11 cellular contexts compared by ENCODE assay signal in genomic region chr13:97250560-97250959, GRCh38. TPM values are rescaled to one million over a fixed set of nuclear protein-coding genes. Genes with fewer than 3 reads are reported as not detected.
DNase-seq lines count a peak whose midpoint lies in the region; ATAC-seq, FAIRE-seq and TF ChIP-seq lines count a peak whose summit lies in the region.
"Had no signal": no experiment of that assay in that cellular context is flagged by ENCODE, and none has a peak within 500 bp of the region (broad histone marks: within the 10 kb centered on the region; RNA-seq: fewer than 3 reads in every experiment).

No MANE protein-coding gene starts in this region.

- no peak overlapping the region for H3K4me3 ChIP-seq in GM23248
- H3K4me3 ChIP-seq in astrocyte (ENCODE audit: insufficient read depth, low read depth, low read length) = no peak overlapping the region
- H3K4me3 ChIP-seq in left ventricle myocardium inferior = no peak overlapping the region
- peak overlapping the region in 2 of 4 donors; percentile 15 to 32 for H3K4me3 ChIP-seq in gastrocnemius medialis

- peak overlapping the region; percentile 48 for H3K27ac Mint-ChIP-seq in astrocyte (ENCODE audit: unreplicated experiment)
- H3K27ac Mint-ChIP-seq: activated naive CD8-positive, alpha-beta T cell treated with anti-CD3 and anti-CD28 coated beads for 36 hours had no signal

- H3F3A ChIP-seq in GM23248 (ENCODE audit: insufficient read depth) = peaks cover 31% of the 10 kb centered on the region

- H3K4me3 Mint-ChIP-seq in astrocyte (ENCODE audit: unreplicated experiment) = no peak overlapping the region
- H3K4me3 Mint-ChIP-seq: activated naive CD8-positive, alpha-beta T cell treated with anti-CD3 and anti-CD28 coated beads for 36 hours had no signal

- H3K9me2 ChIP-seq in GM23248 (ENCODE audit: insufficient read depth) = no peaks in the 10 kb centered on the region

- H3K79me2 ChIP-seq in GM23248 (ENCODE audit: insufficient read depth) (peaks cover 99% of the 10 kb centered on the region), astrocyte (ENCODE audit: insufficient read depth, low read length) (peaks cover 84% of the 10 kb centered on the region)

- no peak for TF ChIP-seq CTCF in astrocyte (IDR thresholded peaks at IDR 0.05; ENCODE audit: insufficient read depth, low read depth, low read length)
- TF ChIP-seq CTCF in left ventricle myocardium inferior (IDR thresholded peaks at IDR 0.05; ENCODE audit: borderline replicate concordance) = no peak
- no peak for TF ChIP-seq CTCF in gastrocnemius medialis (IDR thresholded peaks at IDR 0.05 in 4 of 5, conservative IDR thresholded peaks at IDR 0.05 in 1 of 5)

- H3K27me3 Mint-ChIP-seq in astrocyte (ENCODE audit: low read depth, unreplicated experiment) = no peaks in the 10 kb centered on the region
- H3K27me3 Mint-ChIP-seq: activated naive CD8-positive, alpha-beta T cell treated with anti-CD3 and anti-CD28 coated beads for 36 hours had no signal

- peaks cover 29% of the 10 kb centered on the region for H3K4me1 Mint-ChIP-seq in astrocyte (ENCODE audit: low read depth, unreplicated experiment)

- H3K9me3 ChIP-seq in GM23248 (ENCODE audit: low read depth) (no peaks in the 10 kb centered on the region), astrocyte (ENCODE audit: insufficient read depth, low read depth, low read length) (no peaks in the 10 kb centered on the region), left ventricle myocardium inferior (replicated peaks) (no peaks in the 10 kb centered on the region), gastrocnemius medialis (no peaks in the 10 kb centered on the region)

- no peak for DNase-seq in GM23248
- no peak for DNase-seq in astrocyte (ENCODE audit: low read depth)
- DNase-seq in left ventricle myocardium inferior = no peak
- no peak for DNase-seq in gastrocnemius medialis
- DNase-seq in RKO (ENCODE audit: low spot score) = no peak
- DNase-seq in GF-D8 (lab: John Stamatoyannopoulos, UW) = no peak
- DNase-seq in NCI-H2029 treated with DMSO at 0.1 percent for 48 hours (lab: John Stamatoyannopoulos, UW) = no peak
- DNase-seq: activated naive CD8-positive, alpha-beta T cell treated with anti-CD3 and anti-CD28 coated beads for 36 hours; NCI-H2107; small intestine had no signal

- H2AFZ ChIP-seq in GM23248 = no peak overlapping the region
- no peak overlapping the region for H2AFZ ChIP-seq in astrocyte (ENCODE audit: low read depth, low read length)

- H3K27me3 ChIP-seq in GM23248 (replicated peaks; ENCODE audit: insufficient read depth) (no peaks in the 10 kb centered on the region), astrocyte (ENCODE audit: insufficient read depth, low read length) (no peaks in the 10 kb centered on the region), left ventricle myocardium inferior (ENCODE audit: low read depth) (no peaks in the 10 kb centered on the region), gastrocnemius medialis (no peaks in the 10 kb centered on the region)

- H3K27ac ChIP-seq in GM23248 (peak overlapping the region; percentile 17), astrocyte (ENCODE audit: low read depth, low read length) (no peak overlapping the region), left ventricle myocardium inferior (replicated peaks) (peak overlapping the region; percentile 85), gastrocnemius medialis (peak overlapping the region; percentile 62 to 76 (median 68))

- H3K9ac ChIP-seq in GM23248 (peak overlapping the region; percentile 35; the same call in 1 of the 2 replicates), astrocyte (ENCODE audit: low read length) (no peak overlapping the region)

- no peak for FAIRE-seq in astrocyte (lab: Jason Lieb, UNC)

- no peak for TF ChIP-seq POLR2A in gastrocnemius medialis (IDR thresholded peaks at IDR 0.05)

- in situ Hi-C loops in GM23248 (cut with MboI) = no loop called here
- in situ Hi-C loops in gastrocnemius medialis (cut with MboI; ENCODE audit: low sequenced_read_pairs in 4 of 4) = no loop called here

- H3K4me2 ChIP-seq in GM23248 (ENCODE audit: unreplicated experiment) = peak overlapping the region; percentile 44
- H3K4me2 ChIP-seq in astrocyte (ENCODE audit: low read length) = peak overlapping the region; percentile 33

- ATAC-seq in gastrocnemius medialis = no peak
- ATAC-seq in GM18909 (IDR thresholded peaks at IDR 0.05; ENCODE audit: poor library complexity, unreplicated experiment) = no peak

- H3K9me3 Mint-ChIP-seq in astrocyte (ENCODE audit: unreplicated experiment) = no peaks in the 10 kb centered on the region

- H3K4me1 ChIP-seq in GM23248 (ENCODE audit: insufficient read depth) = peaks cover 64% of the 10 kb centered on the region
- peaks cover 28% of the 10 kb centered on the region for H3K4me1 ChIP-seq in astrocyte (ENCODE audit: insufficient read depth, low read length)
- peaks cover 88% of the 10 kb centered on the region for H3K4me1 ChIP-seq in left ventricle myocardium inferior
- H3K4me1 ChIP-seq in gastrocnemius medialis = peaks cover 83 to 86% of the 10 kb centered on the region in 2 donors

- no peaks in the 10 kb centered on the region for H4K20me1 ChIP-seq in GM23248 (ENCODE audit: insufficient read depth)
- peaks cover 33% of the 10 kb centered on the region for H4K20me1 ChIP-seq in astrocyte (ENCODE audit: insufficient read depth, low read length)

- intact Hi-C loops in left ventricle myocardium inferior (cut with micrococcal nuclease) = no loop called here
- intact Hi-C loops in gastrocnemius medialis (cut with DNase I; ENCODE audit: low total_unique reads) = loop anchor here (10.0 kb wide), 1 partner anchor 184 kb away; the partner anchor contains the start of gene RAP2A

- H3K36me3 ChIP-seq in GM23248 (ENCODE audit: low read depth) = no peaks in the 10 kb centered on the region
- no peaks in the 10 kb centered on the region for H3K36me3 ChIP-seq in astrocyte (ENCODE audit: insufficient read depth, low read length)
- H3K36me3 ChIP-seq in left ventricle myocardium inferior = no peaks in the 10 kb centered on the region
- no peaks in the 10 kb centered on the region for H3K36me3 ChIP-seq in gastrocnemius medialis

- H3K36me3 Mint-ChIP-seq in astrocyte (ENCODE audit: low read depth, unreplicated experiment) = peaks cover 4% of the 10 kb centered on the region

RNA-seq across cellular contexts. Expression of gene MBNL2, which starts 28.4 kb away (rescaled TPM):
- total RNA-seq in GM23248 (2014; rRNA removed; shearing (Covaris generic)) = 59.9 and 79.5 TPM in 2 replicates
- polyA plus RNA-seq in GM23248 (2016; fragmentation: Nextera tagmentation; extraction: Ambion mirVana) = 46.7 and 49.1 TPM in 2 replicates
- total RNA-seq in astrocyte (66.5 and 70.2 TPM in 2 replicates), left ventricle myocardium inferior (76.5 TPM), gastrocnemius medialis (10 to 100 TPM; 47.9 to 92.0 (median 71.3) TPM)
